In genomic region chr3:111739241-111739952, GRCh38 we compare ENCODE assay signal across 1 cellular context.
TF ChIP-seq lines count a peak whose summit lies in the region.

No MANE protein-coding gene starts in this region.

TF ChIP-seq in HepG2, 621 proteins besides CTCF, POLR2A, EP300 and RAD21 (continued from another document):
- TF ChIP-seq SMYD3 (CRISPR knock-in tag; IDR thresholded peaks at IDR 0.05) (no peak), ZNF569 (CRISPR knock-in tag; IDR thresholded peaks at IDR 0.05; ENCODE audit: borderline replicate concordance) (no peak), MAZ (IDR thresholded peaks at IDR 0.05; ENCODE audit: borderline replicate concordance, low read depth, low read length) (no peak), MAZ (CRISPR knock-in tag; IDR thresholded peaks at IDR 0.05; ENCODE audit: low read depth) (no peak), FOSL1 (CRISPR knock-in tag; IDR thresholded peaks at IDR 0.05; ENCODE audit: borderline replicate concordance) (no peak), DNMT3B (CRISPR knock-in tag; conservative IDR thresholded peaks at IDR 0.05) (no peak), GATAD2A (CRISPR knock-in tag; IDR thresholded peaks at IDR 0.05) (peak; percentile 33; the same call in 1 of the 2 replicates), TEF (CRISPR knock-in tag; IDR thresholded peaks at IDR 0.05) (no peak), ZNF639 (CRISPR knock-in tag; conservative IDR thresholded peaks at IDR 0.05) (no peak), NPAS2 (CRISPR knock-in tag; IDR thresholded peaks at IDR 0.05; ENCODE audit: borderline replicate concordance) (no peak), HNF1B (CRISPR knock-in tag; IDR thresholded peaks at IDR 0.05) (peak; percentile 57; the same call in 1 of the 2 replicates), KLF13 (CRISPR knock-in tag; IDR thresholded peaks at IDR 0.05) (no peak), NR2F6 (IDR thresholded peaks at IDR 0.05) (no peak), NR2F6 (CRISPR knock-in tag; IDR thresholded peaks at IDR 0.05) (0 out of 2 replicates have a peak, but pooled peaks have one; percentile 14), CREB1 (IDR thresholded peaks at IDR 0.05) (peak; percentile 60), CREB1 (CRISPR knock-in tag; IDR thresholded peaks at IDR 0.05) (no peak), FOXA1 (IDR thresholded peaks at IDR 0.05) (no peak), FOXA1 (CRISPR knock-in tag; IDR thresholded peaks at IDR 0.05) (no peak), RNF2 (conservative IDR thresholded peaks at IDR 0.05; ENCODE audit: low read depth) (no peak), ZNF577 (CRISPR knock-in tag; IDR thresholded peaks at IDR 0.05; ENCODE audit: borderline replicate concordance, low read depth) (no peak), RAD51 (IDR thresholded peaks at IDR 0.05; ENCODE audit: borderline replicate concordance) (no peak), ZFP91 (CRISPR knock-in tag; IDR thresholded peaks at IDR 0.05; ENCODE audit: borderline replicate concordance) (no peak), ZNF512 (CRISPR knock-in tag; IDR thresholded peaks at IDR 0.05) (no peak), TEAD2 (CRISPR knock-in tag; IDR thresholded peaks at IDR 0.05) (no peak), ZNF142 (CRISPR knock-in tag; IDR thresholded peaks at IDR 0.05) (no peak), KLF12 (CRISPR knock-in tag; IDR thresholded peaks at IDR 0.05; ENCODE audit: borderline replicate concordance) (no peak), TBX2 (CRISPR knock-in tag; IDR thresholded peaks at IDR 0.05; ENCODE audit: borderline replicate concordance) (peak; percentile 54; the same call in 1 of the 2 replicates), GABPA (IDR thresholded peaks at IDR 0.05; ENCODE audit: low read depth, low read length) (no peak), GABPA (CRISPR knock-in tag; IDR thresholded peaks at IDR 0.05; ENCODE audit: low read depth) (0 out of 2 replicates have a peak, but pooled peaks have one; percentile 40), RXRB (CRISPR knock-in tag; IDR thresholded peaks at IDR 0.05; ENCODE audit: borderline replicate concordance) (peak; percentile 52; the same call in 1 of the 2 replicates), SOX5 (CRISPR knock-in tag; IDR thresholded peaks at IDR 0.05; ENCODE audit: borderline replicate concordance) (peak; percentile 86; the same call in 1 of the 2 replicates), ZNF75D (CRISPR knock-in tag; IDR thresholded peaks at IDR 0.05; ENCODE audit: borderline replicate concordance) (no peak), MBNL3 (CRISPR knock-in tag; conservative IDR thresholded peaks at IDR 0.05) (no peak), SP2 (CRISPR knock-in tag; IDR thresholded peaks at IDR 0.05) (no peak), ZBTB26 (CRISPR knock-in tag; IDR thresholded peaks at IDR 0.05; ENCODE audit: borderline replicate concordance) (no peak)
